In genomic region chr10:26815500-26815899, GRCh38 we compare ENCODE assay signal across 27 cellular contexts.
"Had no signal": no experiment of that assay in that cellular context is flagged by ENCODE, and none has a peak within 500 bp of the region (broad histone marks: within the 10 kb centered on the region; RNA-seq: fewer than 3 reads in every experiment).

No MANE protein-coding gene starts in this region.

- FAIRE-seq: islet of Langerhans, kidney, urothelium cell line had no signal

- H3K27me3 ChIP-seq: left lung, ovary, right atrium auricular region, stomach, testis, thyroid gland, transverse colon, upper lobe of right lung had no signal

- ATAC-seq: left lung; naive thymus-derived CD4-positive, alpha-beta T cell; natural killer cell treated with Interleukin-12 subunit alpha and Interleukin-12 subunit beta and Interleukin-15 and Interleukin-18, amount 100 ng/mL, for 72 hours; sciatic nerve; stimulated activated naive B cell treated with anti-CD40 and anti-IgM and Interleukin-4, amounts not matched to agents 10 μg/mL and 1 μg/mL and 100 μg/mL, for 72 hours; stimulated activated naive CD8-positive, alpha-beta T cell treated with anti-CD3 and anti-CD28 coated beads, Interleukin-15, Interleukin-2, amounts not matched to agents 100 U/mL and 50 U/mL, for 24 hours; upper lobe of right lung had no signal

- H3K27ac ChIP-seq: left lung, ovary, right atrium auricular region, skin epidermis, stomach, testis, thyroid gland, transverse colon, upper lobe of right lung had no signal

- H3K9me3 ChIP-seq: left lung, mucosa of descending colon, ovary, right atrium auricular region, stomach, testis, thyroid gland, transverse colon, upper lobe of right lung had no signal

- DNase-seq: hypothalamus; immature natural killer cell; kidney; left colon; left lung; midbrain; mucosa of descending colon; naive thymus-derived CD4-positive, alpha-beta T cell; ovary; stimulated activated CD4-positive, alpha-beta T cell treated with anti-CD3 and anti-CD28 coated beads, Interleukin-12 subunit alpha, Interleukin-12 subunit beta, amount 100 ng/mL, for 4 hours; stimulated activated CD4-positive, alpha-beta T cell treated with anti-CD3 and anti-CD28 coated beads, Interleukin-15, amount 100 ng/mL, for 24 hours; stimulated activated CD4-positive, alpha-beta T cell treated with anti-CD3 and anti-CD28 coated beads, Interleukin-2, amount 100 ng/mL, for 24 hours; stimulated activated CD4-positive, alpha-beta T cell treated with anti-CD3 and anti-CD28 coated beads, Interleukin-4, amount 100 ng/mL, for 1 hour; stimulated activated naive B cell treated with anti-CD40 and anti-IgM and Interleukin-4, amounts not matched to agents 10 μg/mL and 1 μg/mL and 100 μg/mL, for 72 hours; stimulated activated naive CD8-positive, alpha-beta T cell treated with anti-CD3 and anti-CD28 coated beads, Interleukin-15, Interleukin-2, amounts not matched to agents 100 U/mL and 50 U/mL, for 24 hours; stomach; testis; thyroid gland; transverse colon; upper lobe of right lung had no signal

- H3K4me1 ChIP-seq: right atrium auricular region, thyroid gland, upper lobe of right lung had no signal

- H3K36me3 ChIP-seq: left lung, ovary, right atrium auricular region, stomach, thyroid gland, transverse colon had no signal

- H3K4me3 ChIP-seq: left lung, lung, mucosa of descending colon, ovary, right atrium auricular region, skin epidermis, stomach, testis, thyroid gland, transverse colon, upper lobe of right lung had no signal
